In genomic region chr3:71035886-71036285, GRCh38 we compare ENCODE assay signal across 16 cellular contexts.
DNase-seq lines count a peak whose midpoint lies in the region; ATAC-seq and TF ChIP-seq lines count a peak whose summit lies in the region.
"Had no signal": no experiment of that assay in that cellular context is flagged by ENCODE, and none has a peak within 500 bp of the region (broad histone marks: within the 10 kb centered on the region; RNA-seq: fewer than 3 reads in every experiment).

No MANE protein-coding gene starts in this region.

- ATAC-seq in activated CD4-positive, alpha-beta T cell treated with anti-CD3 and anti-CD28 coated beads for 36 hours = no peak
- no peak for ATAC-seq in Right ventricle myocardium inferior
- ATAC-seq: gastrocnemius medialis had no signal

- peaks cover 8% of the 10 kb centered on the region for H3K36me3 ChIP-seq in SK-N-MC (ENCODE audit: insufficient read depth, low read length)
- H3K36me3 ChIP-seq in rectal smooth muscle tissue (ENCODE audit: control insufficient read depth, insufficient read depth, low read length) = peaks cover 7% of the 10 kb centered on the region

- POLR2A ChIA-PET in activated CD4-positive, alpha-beta T cell treated with anti-CD3 and anti-CD28 coated beads for 36 hours (lab: Charles Lee) = no interaction called here

- no peak overlapping the region for H3K27ac ChIP-seq in SK-N-MC
- peak overlapping the region; percentile 67 for H3K27ac ChIP-seq in rectal smooth muscle tissue (ENCODE audit: low read depth, low read length)
- H3K27ac ChIP-seq: gastrocnemius medialis, SJSA1 had no signal

- H3K9me3 Mint-ChIP-seq in activated CD4-positive, alpha-beta T cell treated with anti-CD3 and anti-CD28 coated beads for 36 hours (ENCODE audit: low read depth) = no peaks in the 10 kb centered on the region
- H3K9me3 Mint-ChIP-seq in glutamatergic neuron (ENCODE audit: unreplicated experiment) = peaks cover 9% of the 10 kb centered on the region

- peak overlapping the region; percentile 80 for H3K27ac Mint-ChIP-seq in activated CD4-positive, alpha-beta T cell treated with anti-CD3 and anti-CD28 coated beads for 36 hours
- no peak overlapping the region for H3K27ac Mint-ChIP-seq in glutamatergic neuron (ENCODE audit: unreplicated experiment)

- no peaks in the 10 kb centered on the region for H3K9me3 ChIP-seq in SK-N-MC (ENCODE audit: low read depth, low read length)
- H3K9me3 ChIP-seq: gastrocnemius medialis, SJSA1 had no signal

- H3K4me1 ChIP-seq in rectal smooth muscle tissue (ENCODE audit: control insufficient read depth, insufficient read depth, low read length) = peaks cover 62% of the 10 kb centered on the region

- H3K4me1 Mint-ChIP-seq in activated CD4-positive, alpha-beta T cell treated with anti-CD3 and anti-CD28 coated beads for 36 hours = peaks cover 91% of the 10 kb centered on the region
- peaks cover 37% of the 10 kb centered on the region for H3K4me1 Mint-ChIP-seq in glutamatergic neuron (ENCODE audit: low read depth, unreplicated experiment)

- no peaks in the 10 kb centered on the region for H3K27me3 Mint-ChIP-seq in activated CD4-positive, alpha-beta T cell treated with anti-CD3 and anti-CD28 coated beads for 36 hours
- no peaks in the 10 kb centered on the region for H3K27me3 Mint-ChIP-seq in glutamatergic neuron (ENCODE audit: unreplicated experiment)

- H3K9ac ChIP-seq in SK-N-MC (ENCODE audit: insufficient read length) = no peak overlapping the region
- H3K9ac ChIP-seq in rectal smooth muscle tissue (ENCODE audit: low read length) = no peak overlapping the region

- CTCF ChIA-PET in activated CD4-positive, alpha-beta T cell treated with anti-CD3 and anti-CD28 coated beads for 36 hours (lab: Charles Lee) = interaction anchor here (0.7 to 1.1 kb wide), 2 partner anchors 13 to 17 kb away, joined by 4 to 5 read pairs; no protein-coding TSS in a partner anchor

- TF ChIP-seq CTCF in fibroblast of villous mesenchyme (IDR thresholded peaks at IDR 0.05; ENCODE audit: insufficient read depth, low read depth, low read length) (no peak), glutamatergic neuron (IDR thresholded peaks at IDR 0.05; ENCODE audit: partially characterized antibody, unreplicated experiment) (no peak)

- intact Hi-C loops in activated CD4-positive, alpha-beta T cell treated with anti-CD3 and anti-CD28 coated beads for 36 hours (cut with DNase I, micrococcal nuclease) = no loop called here
- intact Hi-C loops in posterior vena cava (cut with DNase I) (no loop called here), Right ventricle myocardium inferior (cut with DNase I) (no loop called here)

- H3K4me3 ChIP-seq in SK-N-MC (0 out of 2 replicates have a peak overlapping the region, but pooled peaks have one; percentile 28), fibroblast of villous mesenchyme (ENCODE audit: low read depth, low read length) (no peak overlapping the region), rectal smooth muscle tissue (ENCODE audit: low read length) (no peak overlapping the region)
- H3K4me3 ChIP-seq: gastrocnemius medialis, SJSA1 had no signal

- DNase-seq in activated CD4-positive, alpha-beta T cell treated with anti-CD3 and anti-CD28 coated beads for 36 hours = no peak
- DNase-seq in activated CD4-positive, alpha-beta T cell treated with anti-CD3 and anti-CD28 coated beads, Interleukin-2, amount 50 U/mL, for 1 hour = no peak
- DNase-seq in SK-N-MC (ENCODE audit: low read depth, low spot score) (no peak), fibroblast of villous mesenchyme (ENCODE audit: low read depth) (peak; percentile 30), glutamatergic neuron (no peak), posterior vena cava (ENCODE audit: low spot score) (no peak), Right ventricle myocardium inferior (ENCODE audit: missing footprints) (no peak)
- DNase-seq: activated CD8-positive, alpha-beta memory T cell treated with anti-CD3 and anti-CD28 coated beads, Interleukin-2, amount 50 U/mL, for 48 hours; amygdala; DMS79 treated with DMSO at 0.1 percent for 48 hours; gastrocnemius medialis; kidney; NCI-H1930; occipital lobe had no signal

- no peaks in the 10 kb centered on the region for H3K27me3 ChIP-seq in rectal smooth muscle tissue (ENCODE audit: control insufficient read depth, insufficient read depth, low read length)
- H3K27me3 ChIP-seq: gastrocnemius medialis had no signal

- peaks cover 84% of the 10 kb centered on the region for H3K36me3 Mint-ChIP-seq in activated CD4-positive, alpha-beta T cell treated with anti-CD3 and anti-CD28 coated beads for 36 hours (ENCODE audit: low read depth)
- no peaks in the 10 kb centered on the region for H3K36me3 Mint-ChIP-seq in glutamatergic neuron (ENCODE audit: unreplicated experiment)

- H3K4me3 Mint-ChIP-seq in activated CD4-positive, alpha-beta T cell treated with anti-CD3 and anti-CD28 coated beads for 36 hours = no peak overlapping the region
- no peak overlapping the region for H3K4me3 Mint-ChIP-seq in glutamatergic neuron (ENCODE audit: unreplicated experiment)
